Comparison of ENCODE assay signal across 23 cellular contexts in the genomic region with DNA sequence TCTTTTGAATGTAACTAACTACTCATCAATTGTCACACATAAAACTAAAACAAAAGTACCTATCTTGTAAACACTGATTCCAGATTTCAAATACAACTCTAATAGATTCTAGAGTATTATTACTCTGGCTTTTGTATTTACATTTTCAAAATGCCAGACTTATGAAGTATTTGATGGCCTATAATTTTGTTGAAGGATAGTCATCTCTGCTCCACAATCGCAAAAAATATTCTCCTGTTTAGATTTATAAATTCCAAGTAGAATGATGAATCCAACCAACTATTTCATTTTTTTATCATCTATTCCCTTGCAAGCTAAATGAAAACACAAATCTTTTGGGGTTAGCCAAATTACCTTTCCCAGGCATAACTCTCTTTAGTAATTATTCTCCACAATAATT.
DNase-seq lines count a peak whose midpoint lies in the region; ATAC-seq and TF ChIP-seq lines count a peak whose summit lies in the region.
"Had no signal": no experiment of that assay in that cellular context is flagged by ENCODE, and none has a peak within 500 bp of the region (broad histone marks: within the 10 kb centered on the region; RNA-seq: fewer than 3 reads in every experiment).

No MANE protein-coding gene starts in this region.

- no peak for ATAC-seq in GM18868 (IDR thresholded peaks at IDR 0.05; ENCODE audit: unreplicated experiment)
- ATAC-seq: A549, GM12878 had no signal

- no peaks in the 10 kb centered on the region for H3K4me1 ChIP-seq in PC-9 (replicated peaks; ENCODE audit: insufficient read depth)
- H3K4me1 ChIP-seq: A549, BE2C had no signal

- peaks cover 12% of the 10 kb centered on the region for H3K4me1 Mint-ChIP-seq in osteocyte (ENCODE audit: unreplicated experiment)
- H3K4me1 Mint-ChIP-seq: CD14-positive monocyte had no signal

- TF ChIP-seq CTCF in PC-9 (conservative IDR thresholded peaks at IDR 0.05) (no peak), osteocyte (IDR thresholded peaks at IDR 0.05) (no peak), GM13976 (IDR thresholded peaks at IDR 0.05; ENCODE audit: borderline replicate concordance, control extremely low read depth, extremely low read depth, insufficient read depth, missing control alignments) (no peak)

- intact Hi-C loops in PC-9 (cut with micrococcal nuclease; ENCODE audit: unreplicated experiment): no loop called here

- in situ Hi-C loops in GM13976 (cut with MboI; ENCODE audit: low sequenced_read_pairs, unreplicated experiment): no loop called here

- no peak overlapping the region for H2AFZ ChIP-seq in PC-9

- H3K9me3 Mint-ChIP-seq in osteocyte (ENCODE audit: unreplicated experiment): peaks cover 22% of the 10 kb centered on the region

- peaks cover 14% of the 10 kb centered on the region for H3F3A ChIP-seq in PC-9 (ENCODE audit: insufficient read depth, low read depth)

- no peaks in the 10 kb centered on the region for H3K27me3 ChIP-seq in PC-9 (ENCODE audit: insufficient read depth, low read depth)
- H3K27me3 ChIP-seq: BE2C; BLaER1 treated with 17β-estradiol and CSF1 and Interleukin-3, amounts not matched to agents 10 nM and 100 nM had no signal

- H3K4me3 Mint-ChIP-seq in osteocyte (ENCODE audit: unreplicated experiment): no peak overlapping the region
- H3K4me3 Mint-ChIP-seq: CD14-positive monocyte; CD4-positive, alpha-beta T cell; CD8-positive, alpha-beta memory T cell had no signal

- no peak overlapping the region for H3K27ac Mint-ChIP-seq in osteocyte (ENCODE audit: unreplicated experiment)
- H3K27ac Mint-ChIP-seq: CD14-positive monocyte; CD8-positive, alpha-beta memory T cell had no signal

- DNase-seq in EH (ENCODE audit: low read depth) (peak; percentile 19), ELR (ENCODE audit: low read depth) (peak; percentile 13), PC-9 (no peak), fibroblast of peridontal ligament (ENCODE audit: extremely low read depth) (peak; percentile 37), NCI-H82 (lab: John Stamatoyannopoulos, UW) (no peak), osteocyte (ENCODE audit: extremely low spot score, unreplicated experiment) (no peak), GM13976 (ENCODE audit: low spot score) (no peak)
- DNase-seq: 8988T; ACHN; AML-193; BE2C; CD4-positive, alpha-beta T cell; CD8-positive, alpha-beta memory T cell; DMS 273 treated with DMSO at 0.1 percent for 48 hours; DMS79; GDM1; GOT3 had no signal

- CTCF ChIA-PET in PC-9 (lab: Charles Lee): no interaction called here

- no peak overlapping the region for H3K27ac ChIP-seq in PC-9
- H3K27ac ChIP-seq: A549; BLaER1 treated with 17β-estradiol and CSF1 and Interleukin-3, amounts not matched to agents 10 nM and 100 nM had no signal

- no peak overlapping the region for H3K4me2 ChIP-seq in PC-9
- H3K4me2 ChIP-seq: A549; BLaER1 treated with 17β-estradiol and CSF1 and Interleukin-3, amounts not matched to agents 10 nM and 100 nM had no signal

- H3K9me2 ChIP-seq in PC-9 (ENCODE audit: insufficient read depth): no peaks in the 10 kb centered on the region

- H3K36me3 Mint-ChIP-seq in osteocyte (ENCODE audit: unreplicated experiment): peaks cover 28% of the 10 kb centered on the region

- BruUV-seq in PC-9 (replicated peaks; lab: Mats Ljungman, UMichigan): no TSS peak

- H3K79me2 ChIP-seq in PC-9 (ENCODE audit: low read depth): peaks cover 91% of the 10 kb centered on the region

- H3K27me3 Mint-ChIP-seq in osteocyte (ENCODE audit: unreplicated experiment): no peaks in the 10 kb centered on the region
- H3K27me3 Mint-ChIP-seq: CD4-positive, alpha-beta T cell; CD8-positive, alpha-beta memory T cell had no signal

- peaks cover 31% of the 10 kb centered on the region for H3K36me3 ChIP-seq in PC-9 (ENCODE audit: low read depth)
- H3K36me3 ChIP-seq: BE2C, HAP-1 had no signal

- 0 out of 2 replicates have a peak overlapping the region, but pooled peaks have one; percentile 14 for H3K4me3 ChIP-seq in PC-9
- H3K4me3 ChIP-seq: A549; BLaER1 treated with 17β-estradiol and CSF1 and Interleukin-3, amounts not matched to agents 10 nM and 100 nM; GM12878; HAP-1 had no signal

- no peaks in the 10 kb centered on the region; the same call in 1 of the 2 replicates for H4K20me1 ChIP-seq in PC-9 (ENCODE audit: insufficient read depth)

- H3K9me3 ChIP-seq in PC-9 (ENCODE audit: insufficient read depth, low read depth): peaks cover 6% of the 10 kb centered on the region
- H3K9me3 ChIP-seq: BE2C had no signal

- POLR2A ChIA-PET in PC-9 (lab: Charles Lee; ENCODE audit: unreplicated experiment): interaction anchor here (0.7 kb wide), 1 partner anchor 100 kb away, joined by 8 read pairs; no protein-coding TSS in a partner anchor

Comparison
In these comparisons a context has a peak if more than half of its experiments do, and no peak if none do; other contexts are left out.
1. DNase-seq: peak in EH (single experiment), ELR (single experiment) and fibroblast of peridontal ligament (single experiment); none in PC-9 (0 of 2), NCI-H82 (single experiment), osteocyte (single experiment) and GM13976 (single experiment).